27 cellular contexts compared by ENCODE assay signal in genomic region chr5:156431956-156432829, GRCh38.
"Had no signal": no experiment of that assay in that cellular context is flagged by ENCODE, and none has a peak within 500 bp of the region (broad histone marks: within the 10 kb centered on the region; RNA-seq: fewer than 3 reads in every experiment).

No MANE protein-coding gene starts in this region.

- DNase-seq: activated CD4-positive, alpha-beta T cell treated with anti-CD3 and anti-CD28 coated beads for 48 hours; activated CD4-positive, alpha-beta T cell treated with anti-CD3 and anti-CD28 coated beads, Interleukin-2, amount 50 U/mL, for 48 hours; activated CD8-positive, alpha-beta memory T cell treated with anti-CD3 and anti-CD28 coated beads for 24 hours; activated effector memory CD4-positive, alpha-beta T cell treated with Interleukin-2 at 50 U/mL for 16 hours; activated naive CD4-positive, alpha-beta T cell treated with Interleukin-2 at 50 U/mL for 16 hours; activated naive CD8-positive, alpha-beta T cell treated with anti-CD3 and anti-CD28 coated beads for 36 hours; adrenal gland; aorta; cortex of kidney; effector memory CD8-positive, alpha-beta T cell; hypothalamus; left ventricle myocardium inferior; mammary epithelial cell; naive thymus-derived CD8-positive, alpha-beta T cell; occipital lobe; sigmoid colon; small intestine; stimulated activated CD4-positive, alpha-beta T cell treated with anti-CD3 and anti-CD28 coated beads, Interleukin-4, amount 100 ng/mL, for 24 hours; upper lobe of left lung had no signal

- H3K9ac ChIP-seq: parathyroid adenoma had no signal

- H3K27ac ChIP-seq: adrenal gland, cardiac muscle cell, left ventricle myocardium inferior, parathyroid adenoma, psoas muscle, sigmoid colon, thoracic aorta, upper lobe of left lung, vagina, VCaP had no signal

- H3K27me3 ChIP-seq: adrenal gland, cardiac muscle cell, sigmoid colon, upper lobe of left lung, vagina had no signal

- H3K4me3 ChIP-seq: adrenal gland, cardiac muscle cell, left ventricle myocardium inferior, psoas muscle, sigmoid colon, thoracic aorta, upper lobe of left lung, vagina had no signal

- H3K4me1 ChIP-seq: adrenal gland, upper lobe of left lung, vagina had no signal

- H3K9me3 ChIP-seq: adrenal gland, left ventricle myocardium inferior, psoas muscle, thoracic aorta, upper lobe of left lung, vagina had no signal

- ATAC-seq: activated CD4-positive, CD25-positive, alpha-beta regulatory T cell treated with anti-CD3 and anti-CD28 coated beads, Interleukin-2, amount 50 U/mL, for 24 hours; effector memory CD8-positive, alpha-beta T cell; naive thymus-derived CD8-positive, alpha-beta T cell; stimulated activated effector memory CD8-positive, alpha-beta T cell treated with anti-CD3 and anti-CD28 coated beads, Interleukin-12 subunit alpha, Interleukin-12 subunit beta, amount 100 ng/mL, for 72 hours had no signal

- H3K36me3 ChIP-seq: adrenal gland, cardiac muscle cell, left ventricle myocardium inferior, sigmoid colon, thoracic aorta, upper lobe of left lung, vagina had no signal

- H2AFZ ChIP-seq: parathyroid adenoma had no signal
